9 cellular contexts compared by ENCODE assay signal in the genomic region with DNA sequence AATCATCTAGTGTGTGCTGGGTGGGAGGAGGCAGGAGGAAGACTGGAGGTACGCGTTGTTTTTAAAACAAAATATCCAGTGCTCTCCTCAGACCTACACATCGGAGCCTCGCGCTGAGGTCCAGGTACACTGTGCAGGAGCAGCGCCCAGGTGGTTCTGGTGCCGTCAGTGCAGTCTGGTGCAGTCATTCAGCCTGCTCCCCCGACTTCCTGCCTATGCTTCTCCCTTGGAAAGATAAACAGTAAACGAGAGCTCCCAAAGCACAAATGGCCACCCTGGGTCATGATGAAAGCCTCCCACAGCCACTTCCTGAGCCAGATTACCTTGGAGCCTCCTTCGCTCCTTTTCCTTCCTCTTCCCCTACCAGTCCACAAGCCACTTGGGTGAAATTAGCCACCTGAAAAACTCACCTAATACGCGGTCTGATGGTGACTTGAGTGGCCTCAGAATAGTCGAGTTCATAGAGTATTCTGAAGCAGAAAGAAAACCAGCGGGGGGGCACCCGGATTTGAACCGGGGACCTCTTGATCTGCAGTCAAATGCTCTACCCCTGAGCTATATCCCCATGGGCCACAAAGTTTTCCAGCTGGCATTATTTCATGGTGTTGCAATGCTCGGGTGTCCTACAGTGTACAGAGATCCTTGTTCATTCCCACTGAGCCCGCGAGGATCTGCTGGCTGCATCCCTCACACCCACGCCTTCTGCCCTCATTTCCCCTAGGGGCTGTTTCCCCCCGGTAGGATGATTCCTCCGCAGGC.
DNase-seq lines count a peak whose midpoint lies in the region; ATAC-seq and TF ChIP-seq lines count a peak whose summit lies in the region.
"Had no signal": no experiment of that assay in that cellular context is flagged by ENCODE, and none has a peak within 500 bp of the region (broad histone marks: within the 10 kb centered on the region; RNA-seq: fewer than 3 reads in every experiment).

No MANE protein-coding gene starts in this region.

- H3K4me3 ChIP-seq in epithelial cell of proximal tubule (ENCODE audit: low read depth, low read length) (no peak overlapping the region), psoas muscle (no peak overlapping the region)

- no peaks in the 10 kb centered on the region for H3K9me3 ChIP-seq in psoas muscle

- intact Hi-C loops in psoas muscle (cut with DNase I): no loop called here

- no peaks in the 10 kb centered on the region for H3K36me3 ChIP-seq in psoas muscle (ENCODE audit: insufficient read depth in 1 of 2, low read depth in 1 of 2)

- no peaks in the 10 kb centered on the region for H3K4me1 ChIP-seq in psoas muscle

- TF ChIP-seq CTCF in epithelial cell of proximal tubule (conservative IDR thresholded peaks at IDR 0.05; ENCODE audit: low read depth, low read length) (no peak), psoas muscle (IDR thresholded peaks at IDR 0.05) (no peak)

- ATAC-seq in psoas muscle (peak; percentile 79 to 86 (median 81)), GM21576 (IDR thresholded peaks at IDR 0.05; ENCODE audit: unreplicated experiment) (no peak)

- H3K27me3 ChIP-seq in psoas muscle (ENCODE audit: insufficient read depth in 3 of 3, low read length in 2 of 3): peaks cover 0 to 40% (median 3%) of the 10 kb centered on the region in 3 donors

- H3K27ac ChIP-seq in psoas muscle: no peak overlapping the region
- H3K27ac ChIP-seq: 22Rv1 had no signal

- 35 to 39% (median 36%) methylated on average over 22 of the region's 22 CpGs for WGBS in psoas muscle, 3 donors

- peak; percentile 10 for DNase-seq in DMS153 (lab: John Stamatoyannopoulos, UW)
- DNase-seq in DMS153 treated with DMSO at 0.1 percent for 48 hours (lab: John Stamatoyannopoulos, UW; ENCODE audit: unreplicated experiment): no peak
- DNase-seq in NCI-H524 (lab: John Stamatoyannopoulos, UW): peak; percentile 66 to 91
- DNase-seq in epithelial cell of proximal tubule (ENCODE audit: low read depth): peak; percentile 36
- peak; percentile 21 to 70 for DNase-seq in psoas muscle
- no peak for DNase-seq in cortex of kidney (lab: John Stamatoyannopoulos, UW)
- no peak for DNase-seq in activated naive CD4-positive, alpha-beta T cell (lab: John Stamatoyannopoulos, UW)

Comparison
In these comparisons a context has a peak if more than half of its experiments do, and no peak if none do; other contexts are left out.
1. DNase-seq: peak in DMS153 (single experiment), NCI-H524 (2 of 2), epithelial cell of proximal tubule (single experiment) and psoas muscle (2 of 2); none in DMS153 treated with DMSO at 0.1 percent for 48 hours (single experiment), cortex of kidney (single experiment) and activated naive CD4-positive, alpha-beta T cell (0 of 4).